1 cellular context compared by ENCODE assay signal in genomic region chr21:32521736-32522360, GRCh38.
TF ChIP-seq lines count a peak whose summit lies in the region.

No MANE protein-coding gene starts in this region.

TF ChIP-seq in WTC11, 78 proteins besides CTCF, POLR2A, EP300 and RAD21 (continued from another document):
- TF ChIP-seq, protein P1, sequence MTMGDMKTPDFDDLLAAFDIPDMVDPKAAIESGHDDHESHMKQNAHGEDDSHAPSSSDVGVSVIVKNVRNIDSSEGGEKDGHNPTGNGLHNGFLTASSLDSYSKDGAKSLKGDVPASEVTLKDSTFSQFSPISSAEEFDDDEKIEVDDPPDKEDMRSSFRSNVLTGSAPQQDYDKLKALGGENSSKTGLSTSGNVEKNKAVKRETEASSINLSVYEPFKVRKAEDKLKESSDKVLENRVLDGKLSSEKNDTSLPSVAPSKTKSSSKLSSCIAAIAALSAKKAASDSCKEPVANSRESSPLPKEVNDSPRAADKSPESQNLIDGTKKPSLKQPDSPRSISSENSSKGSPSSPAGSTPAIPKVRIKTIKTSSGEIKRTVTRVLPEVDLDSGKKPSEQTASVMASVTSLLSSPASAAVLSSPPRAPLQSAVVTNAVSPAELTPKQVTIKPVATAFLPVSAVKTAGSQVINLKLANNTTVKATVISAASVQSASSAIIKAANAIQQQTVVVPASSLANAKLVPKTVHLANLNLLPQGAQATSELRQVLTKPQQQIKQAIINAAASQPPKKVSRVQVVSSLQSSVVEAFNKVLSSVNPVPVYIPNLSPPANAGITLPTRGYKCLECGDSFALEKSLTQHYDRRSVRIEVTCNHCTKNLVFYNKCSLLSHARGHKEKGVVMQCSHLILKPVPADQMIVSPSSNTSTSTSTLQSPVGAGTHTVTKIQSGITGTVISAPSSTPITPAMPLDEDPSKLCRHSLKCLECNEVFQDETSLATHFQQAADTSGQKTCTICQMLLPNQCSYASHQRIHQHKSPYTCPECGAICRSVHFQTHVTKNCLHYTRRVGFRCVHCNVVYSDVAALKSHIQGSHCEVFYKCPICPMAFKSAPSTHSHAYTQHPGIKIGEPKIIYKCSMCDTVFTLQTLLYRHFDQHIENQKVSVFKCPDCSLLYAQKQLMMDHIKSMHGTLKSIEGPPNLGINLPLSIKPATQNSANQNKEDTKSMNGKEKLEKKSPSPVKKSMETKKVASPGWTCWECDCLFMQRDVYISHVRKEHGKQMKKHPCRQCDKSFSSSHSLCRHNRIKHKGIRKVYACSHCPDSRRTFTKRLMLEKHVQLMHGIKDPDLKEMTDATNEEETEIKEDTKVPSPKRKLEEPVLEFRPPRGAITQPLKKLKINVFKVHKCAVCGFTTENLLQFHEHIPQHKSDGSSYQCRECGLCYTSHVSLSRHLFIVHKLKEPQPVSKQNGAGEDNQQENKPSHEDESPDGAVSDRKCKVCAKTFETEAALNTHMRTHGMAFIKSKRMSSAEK (CRISPR knock-in tag; IDR thresholded peaks at IDR 0.05; ENCODE audit: borderline replicate concordance), result no peak
- TF ChIP-seq ZNF416 (CRISPR knock-in tag; IDR thresholded peaks at IDR 0.05), result no peak
- TF ChIP-seq, protein P2, sequence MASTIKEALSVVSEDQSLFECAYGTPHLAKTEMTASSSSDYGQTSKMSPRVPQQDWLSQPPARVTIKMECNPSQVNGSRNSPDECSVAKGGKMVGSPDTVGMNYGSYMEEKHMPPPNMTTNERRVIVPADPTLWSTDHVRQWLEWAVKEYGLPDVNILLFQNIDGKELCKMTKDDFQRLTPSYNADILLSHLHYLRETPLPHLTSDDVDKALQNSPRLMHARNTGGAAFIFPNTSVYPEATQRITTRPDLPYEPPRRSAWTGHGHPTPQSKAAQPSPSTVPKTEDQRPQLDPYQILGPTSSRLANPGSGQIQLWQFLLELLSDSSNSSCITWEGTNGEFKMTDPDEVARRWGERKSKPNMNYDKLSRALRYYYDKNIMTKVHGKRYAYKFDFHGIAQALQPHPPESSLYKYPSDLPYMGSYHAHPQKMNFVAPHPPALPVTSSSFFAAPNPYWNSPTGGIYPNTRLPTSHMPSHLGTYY (CRISPR knock-in tag; IDR thresholded peaks at IDR 0.05), result no peak
- TF ChIP-seq, protein P3, sequence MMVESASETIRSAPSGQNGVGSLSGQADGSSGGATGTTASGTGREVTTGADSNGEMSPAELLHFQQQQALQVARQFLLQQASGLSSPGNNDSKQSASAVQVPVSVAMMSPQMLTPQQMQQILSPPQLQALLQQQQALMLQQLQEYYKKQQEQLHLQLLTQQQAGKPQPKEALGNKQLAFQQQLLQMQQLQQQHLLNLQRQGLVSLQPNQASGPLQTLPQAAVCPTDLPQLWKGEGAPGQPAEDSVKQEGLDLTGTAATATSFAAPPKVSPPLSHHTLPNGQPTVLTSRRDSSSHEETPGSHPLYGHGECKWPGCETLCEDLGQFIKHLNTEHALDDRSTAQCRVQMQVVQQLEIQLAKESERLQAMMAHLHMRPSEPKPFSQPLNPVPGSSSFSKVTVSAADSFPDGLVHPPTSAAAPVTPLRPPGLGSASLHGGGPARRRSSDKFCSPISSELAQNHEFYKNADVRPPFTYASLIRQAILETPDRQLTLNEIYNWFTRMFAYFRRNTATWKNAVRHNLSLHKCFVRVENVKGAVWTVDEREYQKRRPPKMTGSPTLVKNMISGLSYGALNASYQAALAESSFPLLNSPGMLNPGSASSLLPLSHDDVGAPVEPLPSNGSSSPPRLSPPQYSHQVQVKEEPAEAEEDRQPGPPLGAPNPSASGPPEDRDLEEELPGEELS (CRISPR knock-in tag; IDR thresholded peaks at IDR 0.05), result no peak
- TF ChIP-seq, protein P4, sequence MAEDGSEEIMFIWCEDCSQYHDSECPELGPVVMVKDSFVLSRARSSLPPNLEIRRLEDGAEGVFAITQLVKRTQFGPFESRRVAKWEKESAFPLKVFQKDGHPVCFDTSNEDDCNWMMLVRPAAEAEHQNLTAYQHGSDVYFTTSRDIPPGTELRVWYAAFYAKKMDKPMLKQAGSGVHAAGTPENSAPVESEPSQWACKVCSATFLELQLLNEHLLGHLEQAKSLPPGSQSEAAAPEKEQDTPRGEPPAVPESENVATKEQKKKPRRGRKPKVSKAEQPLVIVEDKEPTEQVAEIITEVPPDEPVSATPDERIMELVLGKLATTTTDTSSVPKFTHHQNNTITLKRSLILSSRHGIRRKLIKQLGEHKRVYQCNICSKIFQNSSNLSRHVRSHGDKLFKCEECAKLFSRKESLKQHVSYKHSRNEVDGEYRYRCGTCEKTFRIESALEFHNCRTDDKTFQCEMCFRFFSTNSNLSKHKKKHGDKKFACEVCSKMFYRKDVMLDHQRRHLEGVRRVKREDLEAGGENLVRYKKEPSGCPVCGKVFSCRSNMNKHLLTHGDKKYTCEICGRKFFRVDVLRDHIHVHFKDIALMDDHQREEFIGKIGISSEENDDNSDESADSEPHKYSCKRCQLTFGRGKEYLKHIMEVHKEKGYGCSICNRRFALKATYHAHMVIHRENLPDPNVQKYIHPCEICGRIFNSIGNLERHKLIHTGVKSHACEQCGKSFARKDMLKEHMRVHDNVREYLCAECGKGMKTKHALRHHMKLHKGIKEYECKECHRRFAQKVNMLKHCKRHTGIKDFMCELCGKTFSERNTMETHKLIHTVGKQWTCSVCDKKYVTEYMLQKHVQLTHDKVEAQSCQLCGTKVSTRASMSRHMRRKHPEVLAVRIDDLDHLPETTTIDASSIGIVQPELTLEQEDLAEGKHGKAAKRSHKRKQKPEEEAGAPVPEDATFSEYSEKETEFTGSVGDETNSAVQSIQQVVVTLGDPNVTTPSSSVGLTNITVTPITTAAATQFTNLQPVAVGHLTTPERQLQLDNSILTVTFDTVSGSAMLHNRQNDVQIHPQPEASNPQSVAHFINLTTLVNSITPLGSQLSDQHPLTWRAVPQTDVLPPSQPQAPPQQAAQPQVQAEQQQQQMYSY (CRISPR knock-in tag; IDR thresholded peaks at IDR 0.05), result no peak
